ENCODE assay signal across 8 cellular contexts in the genomic region with DNA sequence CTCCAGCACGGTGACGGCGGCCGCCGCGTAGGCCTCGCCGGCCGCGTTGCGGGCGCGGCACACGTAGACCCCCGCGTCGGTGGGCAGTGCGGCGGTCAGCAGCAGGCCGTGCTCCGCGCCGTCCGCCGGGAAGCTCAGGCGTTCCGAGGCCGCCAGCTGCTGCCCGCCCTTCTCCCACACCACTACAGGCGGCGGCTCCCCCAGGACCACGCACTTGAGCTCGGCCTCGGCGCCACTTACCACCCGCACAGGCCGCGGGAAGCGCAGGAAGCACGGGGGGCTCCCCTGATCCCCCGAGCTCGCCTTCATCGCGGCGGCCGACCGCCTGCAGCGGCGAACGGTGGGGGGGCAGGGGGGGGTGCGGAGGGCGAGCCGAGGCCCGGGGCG. TPM values are rescaled to one million over a fixed set of nuclear protein-coding genes. Genes with fewer than 3 reads are reported as not detected.
DNase-seq lines count a peak whose midpoint lies in the region; ATAC-seq and TF ChIP-seq lines count a peak whose summit lies in the region.

No MANE protein-coding gene starts in this region.

- POLR2A ChIA-PET in MCF 10A (lab: Yijun Ruan, JAX) = interaction anchor here (0.5 to 2.8 kb wide), 10 partner anchors 14 to 118 kb away, joined by 3 to 49 read pairs (median 6); partner anchors contain the start of genes CHPF, GMPPA, STK11IP and TMEM198

- peaks cover 0 to 16% (median 11%) of the 10 kb centered on the region in 5 donors for H3K4me1 ChIP-seq in subcutaneous abdominal adipose tissue (ENCODE audit: control insufficient read depth in 5 of 5, insufficient read depth in 5 of 5, low read length in 5 of 5)

- no peaks in the 10 kb centered on the region for H3K36me3 ChIP-seq in kidney epithelial cell (ENCODE audit: control insufficient read depth, insufficient read depth, low read length)
- peaks cover 0 to 16% (median 9%) of the 10 kb centered on the region in 5 donors for H3K36me3 ChIP-seq in subcutaneous abdominal adipose tissue (ENCODE audit: control insufficient read depth in 5 of 5, insufficient read depth in 5 of 5, low read length in 5 of 5)

- H3K4me3 ChIP-seq in kidney epithelial cell (ENCODE audit: low read depth, low read length) = peak overlapping the region; percentile 73
- H3K4me3 ChIP-seq in subcutaneous abdominal adipose tissue (ENCODE audit: low read depth in 1 of 5, low read length in 5 of 5) = peak overlapping the region in 4 of 5 donors; percentile 62 to 79 (median 72)

- no TSS peak for BruUV-seq in MCF 10A (replicated peaks; lab: Mats Ljungman, UMichigan)

- H3K27ac Mint-ChIP-seq in MCF 10A (ENCODE audit: low read depth, unreplicated experiment) = no peak overlapping the region

- no peaks in the 10 kb centered on the region for H3K9me3 ChIP-seq in subcutaneous abdominal adipose tissue (ENCODE audit: control insufficient read depth in 5 of 5, low read length in 5 of 5)

- CTCF ChIA-PET in MCF 10A (lab: Yijun Ruan, JAX) = interaction anchor here (0.6 to 2.3 kb wide), 5 partner anchors 10 to 167 kb away, joined by 3 to 23 read pairs (median 4); no protein-coding TSS in a partner anchor

- ATAC-seq in GM21526 (IDR thresholded peaks at IDR 0.05; ENCODE audit: low FRiP score, unreplicated experiment) = no peak

- no peak for TF ChIP-seq CTCF in MCF 10A (IDR thresholded peaks at IDR 0.05; ENCODE audit: unreplicated experiment)
- TF ChIP-seq CTCF in kidney epithelial cell (IDR thresholded peaks at IDR 0.05; ENCODE audit: insufficient read depth, low read length, poor library complexity, severe bottlenecking) = no peak

- H3K27me3 Mint-ChIP-seq in MCF 10A (ENCODE audit: insufficient read depth, unreplicated experiment) = no peaks in the 10 kb centered on the region

- no peaks in the 10 kb centered on the region for H3K9me3 Mint-ChIP-seq in MCF 10A (ENCODE audit: unreplicated experiment)

- H3K9ac ChIP-seq in subcutaneous abdominal adipose tissue (ENCODE audit: low read length in 5 of 5) = peak overlapping the region in 3 of 5 donors; percentile 34 to 52 (median 51)

- peak overlapping the region; percentile 49 for H3K4me3 Mint-ChIP-seq in MCF 10A (ENCODE audit: unreplicated experiment)

- H3K4me1 Mint-ChIP-seq in MCF 10A (ENCODE audit: insufficient read depth, unreplicated experiment) = peaks cover 7% of the 10 kb centered on the region

- DNase-seq in DMS53 (lab: John Stamatoyannopoulos, UW) = peak; percentile 55
- no peak for DNase-seq in DMS53 treated with DMSO at 0.1 percent for 48 hours (lab: John Stamatoyannopoulos, UW; ENCODE audit: unreplicated experiment)
- no peak for DNase-seq in MCF 10A (ENCODE audit: unreplicated experiment)
- no peak for DNase-seq in kidney epithelial cell (ENCODE audit: low read depth)
- no peak for DNase-seq in activated naive CD4-positive, alpha-beta T cell treated with anti-CD3 and anti-CD28 coated beads, Interleukin-2, amount 50 U/mL, for 16 hours
- DNase-seq in NCI-H1092 treated with DMSO at 0.1 percent for 48 hours (lab: John Stamatoyannopoulos, UW) = no peak

- H3K27me3 ChIP-seq in kidney epithelial cell (ENCODE audit: control insufficient read depth, insufficient read depth, low read length) (no peaks in the 10 kb centered on the region), subcutaneous abdominal adipose tissue (ENCODE audit: control insufficient read depth in 5 of 5, insufficient read depth in 4 of 5, low read length in 5 of 5) (peaks cover 2 to 13% (median 11%) of the 10 kb centered on the region in 5 donors)

- no peak overlapping the region for H3K27ac ChIP-seq in subcutaneous abdominal adipose tissue (ENCODE audit: low read depth, low read length)

- H3K36me3 Mint-ChIP-seq in MCF 10A (ENCODE audit: insufficient read depth, unreplicated experiment) = peaks cover 19% of the 10 kb centered on the region

- intact Hi-C loops in MCF 10A (cut with micrococcal nuclease) = loop anchor here (1.0 kb wide), 1 partner anchor 118 kb away; no protein-coding TSS in a partner anchor

RNA-seq across cellular contexts. Expression of gene OBSL1, which starts 0.4 kb away (rescaled TPM):
- 29.0 and 29.8 TPM in 2 replicates for total RNA-seq in MCF 10A (2022)
- 39.8 and 41.0 TPM in 2 replicates for total RNA-seq in kidney epithelial cell

RNA-seq across cellular contexts. Expression of gene INHA, which starts 1.2 kb away (rescaled TPM):
- total RNA-seq in MCF 10A (2022) (1.2 and 2.2 TPM in 2 replicates), kidney epithelial cell (not detected in 2 replicates)

RNA-seq across cellular contexts. Expression of gene STK11IP, which starts 26.7 kb away (rescaled TPM):
- total RNA-seq in MCF 10A (2022) (24.2 and 26.5 TPM in 2 replicates), kidney epithelial cell (22.2 and 33.8 TPM in 2 replicates)

RNA-seq across cellular contexts. Expression of gene TMEM198, which starts 27.1 kb away (rescaled TPM):
- total RNA-seq in MCF 10A (2022) (5.3 and 6.3 TPM in 2 replicates), kidney epithelial cell (7.1 and 7.6 TPM in 2 replicates)

RNA-seq across cellular contexts. Expression of gene CHPF, which starts 27.3 kb away (rescaled TPM):
- total RNA-seq in MCF 10A (2022) = 81.2 and 105 TPM in 2 replicates
- 285 and 333 TPM in 2 replicates for total RNA-seq in kidney epithelial cell
